In genomic region chr2:113081458-113082210, GRCh38 we compare ENCODE assay signal across 25 cellular contexts. TPM values are rescaled to one million over a fixed set of nuclear protein-coding genes. Genes with fewer than 3 reads are reported as not detected.
"Had no signal": no experiment of that assay in that cellular context is flagged by ENCODE, and none has a peak within 500 bp of the region (broad histone marks: within the 10 kb centered on the region; RNA-seq: fewer than 3 reads in every experiment).

No MANE protein-coding gene starts in this region.

- ATAC-seq: effector memory CD8-positive, alpha-beta T cell; naive thymus-derived CD4-positive, alpha-beta T cell had no signal

- H3K27ac Mint-ChIP-seq: dendritic cell treated with granulocyte-macrophage colony-stimulating factor and Interleukin-4, amounts not matched to agents 40 ng/mL and 50 ng/mL, for 4 days; effector memory CD8-positive, alpha-beta T cell; naive thymus-derived CD4-positive, alpha-beta T cell had no signal

- H3K36me3 ChIP-seq: neutrophil, sigmoid colon, tibial artery, upper lobe of left lung, uterus had no signal

- H3K27me3 ChIP-seq: sigmoid colon, upper lobe of left lung, uterus had no signal

- DNase-seq: effector memory CD8-positive, alpha-beta T cell; erythroblast; foreskin melanocyte; head of caudate nucleus; hippocampal formation; kidney glomerular epithelial cell; naive thymus-derived CD4-positive, alpha-beta T cell; posterior cingulate gyrus; sigmoid colon; stimulated activated CD4-positive, alpha-beta T cell treated with anti-CD3 and anti-CD28 coated beads, Interleukin-12 subunit alpha, Interleukin-12 subunit beta, amount 100 ng/mL, for 4 hours; stimulated activated naive CD4-positive, alpha-beta T cell treated with Interleukin-2 at 50 U/mL for 16 hours; tibial artery; upper lobe of left lung; uterus had no signal

- H3K27ac ChIP-seq: neutrophil, sigmoid colon, skin epidermis, tibial artery, upper lobe of left lung, uterus had no signal

- H3K4me3 Mint-ChIP-seq: dendritic cell treated with granulocyte-macrophage colony-stimulating factor and Interleukin-4, amounts not matched to agents 40 ng/mL and 50 ng/mL, for 4 days; effector memory CD8-positive, alpha-beta T cell; naive thymus-derived CD4-positive, alpha-beta T cell had no signal

- H3K4me1 ChIP-seq: sigmoid colon, tibial artery, uterus had no signal

- H3K9me3 Mint-ChIP-seq: dendritic cell treated with granulocyte-macrophage colony-stimulating factor and Interleukin-4, amounts not matched to agents 40 ng/mL and 50 ng/mL, for 4 days; effector memory CD8-positive, alpha-beta T cell had no signal

- H3K9me3 ChIP-seq: neutrophil, sigmoid colon, tibial artery, upper lobe of left lung, uterus had no signal

- H3K4me3 ChIP-seq: sigmoid colon, skin epidermis, tibial artery, upper lobe of left lung, uterus had no signal

RNA-seq across cellular contexts. Expression of gene IL1F10, which starts 13.9 kb away (rescaled TPM):
- total RNA-seq: liver; lung microvascular endothelial cell; mesenteric fat pad; mononuclear cell; naive thymus-derived CD4-positive, alpha-beta T cell; osteocyte; pulmonary artery endothelial cell; sigmoid colon; temporal lobe; upper lobe of left lung; uterus had no signal
- polyA plus RNA-seq: liver; naive thymus-derived CD4-positive, alpha-beta T cell; neural cell; sigmoid colon had no signal

RNA-seq across cellular contexts. Expression of gene IL36RN, which starts 22.6 kb away (rescaled TPM):
- total RNA-seq: liver, lung microvascular endothelial cell, mesenteric fat pad, mononuclear cell, osteocyte, pulmonary artery endothelial cell, sigmoid colon, temporal lobe, upper lobe of left lung, uterus had no signal
- polyA plus RNA-seq: liver; naive thymus-derived CD4-positive, alpha-beta T cell; neural cell had no signal

RNA-seq across cellular contexts. Expression of gene IL36B, which starts 29.0 kb away (rescaled TPM):
- total RNA-seq: liver; lung microvascular endothelial cell; mesenteric fat pad; mononuclear cell; naive thymus-derived CD4-positive, alpha-beta T cell; osteocyte; pulmonary artery endothelial cell; sigmoid colon; temporal lobe; upper lobe of left lung; uterus had no signal
- polyA plus RNA-seq: liver; naive thymus-derived CD4-positive, alpha-beta T cell; neural cell; sigmoid colon had no signal

RNA-seq across cellular contexts. Expression of gene IL1RN, which starts 45.8 kb away (rescaled TPM):
- total RNA-seq: lung microvascular endothelial cell, osteocyte, pulmonary artery endothelial cell, temporal lobe had no signal
- polyA plus RNA-seq: naive thymus-derived CD4-positive, alpha-beta T cell; neural cell had no signal
